In the genomic region with DNA sequence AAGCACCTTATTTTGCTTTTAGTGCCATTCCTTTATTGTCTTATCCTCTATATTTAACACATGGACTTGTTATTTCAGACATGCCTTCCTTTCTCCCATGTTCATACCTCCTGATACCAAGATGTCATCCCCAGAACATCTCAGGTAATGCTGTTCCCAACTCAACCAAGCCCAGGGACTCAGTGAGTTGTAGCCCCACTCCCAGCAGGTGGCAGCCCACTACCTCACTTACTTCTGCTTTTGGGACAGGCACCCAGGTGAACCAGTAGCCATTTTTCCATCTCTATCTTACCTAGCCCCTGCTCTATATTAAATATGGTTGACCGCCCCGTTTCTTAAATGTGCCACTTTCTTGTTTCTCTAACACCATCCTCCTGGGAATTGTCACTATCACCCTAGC, we compare ENCODE assay signal across 1 cellular context.
TF ChIP-seq lines count a peak whose summit lies in the region.

No MANE protein-coding gene starts in this region.

TF ChIP-seq in K562, 482 proteins besides CTCF, POLR2A, EP300 and RAD21:
- TF ChIP-seq, protein P1, sequence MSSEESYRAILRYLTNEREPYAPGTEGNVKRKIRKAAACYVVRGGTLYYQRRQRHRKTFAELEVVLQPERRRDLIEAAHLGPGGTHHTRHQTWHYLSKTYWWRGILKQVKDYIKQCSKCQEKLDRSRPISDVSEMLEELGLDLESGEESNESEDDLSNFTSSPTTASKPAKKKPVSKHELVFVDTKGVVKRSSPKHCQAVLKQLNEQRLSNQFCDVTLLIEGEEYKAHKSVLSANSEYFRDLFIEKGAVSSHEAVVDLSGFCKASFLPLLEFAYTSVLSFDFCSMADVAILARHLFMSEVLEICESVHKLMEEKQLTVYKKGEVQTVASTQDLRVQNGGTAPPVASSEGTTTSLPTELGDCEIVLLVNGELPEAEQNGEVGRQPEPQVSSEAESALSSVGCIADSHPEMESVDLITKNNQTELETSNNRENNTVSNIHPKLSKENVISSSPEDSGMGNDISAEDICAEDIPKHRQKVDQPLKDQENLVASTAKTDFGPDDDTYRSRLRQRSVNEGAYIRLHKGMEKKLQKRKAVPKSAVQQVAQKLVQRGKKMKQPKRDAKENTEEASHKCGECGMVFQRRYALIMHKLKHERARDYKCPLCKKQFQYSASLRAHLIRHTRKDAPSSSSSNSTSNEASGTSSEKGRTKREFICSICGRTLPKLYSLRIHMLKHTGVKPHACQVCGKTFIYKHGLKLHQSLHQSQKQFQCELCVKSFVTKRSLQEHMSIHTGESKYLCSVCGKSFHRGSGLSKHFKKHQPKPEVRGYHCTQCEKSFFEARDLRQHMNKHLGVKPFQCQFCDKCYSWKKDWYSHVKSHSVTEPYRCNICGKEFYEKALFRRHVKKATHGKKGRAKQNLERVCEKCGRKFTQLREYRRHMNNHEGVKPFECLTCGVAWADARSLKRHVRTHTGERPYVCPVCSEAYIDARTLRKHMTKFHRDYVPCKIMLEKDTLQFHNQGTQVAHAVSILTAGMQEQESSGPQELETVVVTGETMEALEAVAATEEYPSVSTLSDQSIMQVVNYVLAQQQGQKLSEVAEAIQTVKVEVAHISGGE (CRISPR knock-in tag; IDR thresholded peaks at IDR 0.05): no peak
- TF ChIP-seq SMAD4 (CRISPR knock-in tag; conservative IDR thresholded peaks at IDR 0.05): no peak
- no peak for TF ChIP-seq SMARCB1 (IDR thresholded peaks at IDR 0.05; ENCODE audit: insufficient read length, low read depth)
- TF ChIP-seq, protein P2, sequence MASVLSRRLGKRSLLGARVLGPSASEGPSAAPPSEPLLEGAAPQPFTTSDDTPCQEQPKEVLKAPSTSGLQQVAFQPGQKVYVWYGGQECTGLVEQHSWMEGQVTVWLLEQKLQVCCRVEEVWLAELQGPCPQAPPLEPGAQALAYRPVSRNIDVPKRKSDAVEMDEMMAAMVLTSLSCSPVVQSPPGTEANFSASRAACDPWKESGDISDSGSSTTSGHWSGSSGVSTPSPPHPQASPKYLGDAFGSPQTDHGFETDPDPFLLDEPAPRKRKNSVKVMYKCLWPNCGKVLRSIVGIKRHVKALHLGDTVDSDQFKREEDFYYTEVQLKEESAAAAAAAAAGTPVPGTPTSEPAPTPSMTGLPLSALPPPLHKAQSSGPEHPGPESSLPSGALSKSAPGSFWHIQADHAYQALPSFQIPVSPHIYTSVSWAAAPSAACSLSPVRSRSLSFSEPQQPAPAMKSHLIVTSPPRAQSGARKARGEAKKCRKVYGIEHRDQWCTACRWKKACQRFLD (CRISPR knock-in tag; IDR thresholded peaks at IDR 0.05): no peak
- TF ChIP-seq KLF10 (CRISPR knock-in tag; IDR thresholded peaks at IDR 0.05): no peak
- no peak for TF ChIP-seq U2AF2 (optimal IDR thresholded peaks at IDR 0.05; ENCODE audit: low read depth, low read length)
- TF ChIP-seq, protein P3, sequence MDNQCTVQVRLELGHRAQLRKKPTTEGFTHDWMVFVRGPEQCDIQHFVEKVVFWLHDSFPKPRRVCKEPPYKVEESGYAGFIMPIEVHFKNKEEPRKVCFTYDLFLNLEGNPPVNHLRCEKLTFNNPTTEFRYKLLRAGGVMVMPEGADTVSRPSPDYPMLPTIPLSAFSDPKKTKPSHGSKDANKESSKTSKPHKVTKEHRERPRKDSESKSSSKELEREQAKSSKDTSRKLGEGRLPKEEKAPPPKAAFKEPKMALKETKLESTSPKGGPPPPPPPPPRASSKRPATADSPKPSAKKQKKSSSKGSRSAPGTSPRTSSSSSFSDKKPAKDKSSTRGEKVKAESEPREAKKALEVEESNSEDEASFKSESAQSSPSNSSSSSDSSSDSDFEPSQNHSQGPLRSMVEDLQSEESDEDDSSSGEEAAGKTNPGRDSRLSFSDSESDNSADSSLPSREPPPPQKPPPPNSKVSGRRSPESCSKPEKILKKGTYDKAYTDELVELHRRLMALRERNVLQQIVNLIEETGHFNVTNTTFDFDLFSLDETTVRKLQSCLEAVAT (IDR thresholded peaks at IDR 0.05): no peak
- no peak for TF ChIP-seq TEAD1 (CRISPR knock-in tag; IDR thresholded peaks at IDR 0.05)
- no peak for TF ChIP-seq ZNF785 (CRISPR knock-in tag; IDR thresholded peaks at IDR 0.05)
